Comparison of ENCODE assay signal across 1 cellular context in genomic region chr7:143504215-143504936, GRCh38.
TF ChIP-seq lines count a peak whose summit lies in the region.

No MANE protein-coding gene starts in this region.

TF ChIP-seq in K562, 482 proteins besides CTCF, POLR2A, EP300 and RAD21 (continued from another document and continues in another):
- TF ChIP-seq REST (CRISPR knock-in tag; IDR thresholded peaks at IDR 0.05; ENCODE audit: low read depth) (no peak), ZFP1 (CRISPR knock-in tag; IDR thresholded peaks at IDR 0.05) (no peak), BRD4 (IDR thresholded peaks at IDR 0.05) (no peak), GTF2A2 (tag; IDR thresholded peaks at IDR 0.05) (no peak), CBFA2T3 (IDR thresholded peaks at IDR 0.05) (peak; percentile 99), ETV5 (CRISPR knock-in tag; IDR thresholded peaks at IDR 0.05; ENCODE audit: low read depth) (no peak; the same call in 1 of the 2 replicates), MEIS2 (IDR thresholded peaks at IDR 0.05; ENCODE audit: partially characterized antibody) (peak; percentile 100), CREM (IDR thresholded peaks at IDR 0.05; ENCODE audit: low read depth) (peak; percentile 78), THAP7 (CRISPR knock-in tag; IDR thresholded peaks at IDR 0.05) (no peak), HOXB6 (CRISPR knock-in tag; IDR thresholded peaks at IDR 0.05; ENCODE audit: borderline replicate concordance) (no peak), ZNF668 (CRISPR knock-in tag; IDR thresholded peaks at IDR 0.05) (no peak), SAFB (IDR thresholded peaks at IDR 0.05; ENCODE audit: borderline replicate concordance, low read depth, low read length) (no peak), ESRRB (CRISPR knock-in tag; IDR thresholded peaks at IDR 0.05; ENCODE audit: borderline replicate concordance) (no peak), HSF4 (CRISPR knock-in tag; IDR thresholded peaks at IDR 0.05; ENCODE audit: borderline replicate concordance) (no peak), ZBTB34 (CRISPR knock-in tag; IDR thresholded peaks at IDR 0.05) (no peak), GTF3C2 (IDR thresholded peaks at IDR 0.05; ENCODE audit: borderline replicate concordance, extremely low read depth, insufficient read length) (no peak), MYBL2 (IDR thresholded peaks at IDR 0.05; ENCODE audit: low read depth) (no peak), MYBL2 (CRISPR knock-in tag; IDR thresholded peaks at IDR 0.05; ENCODE audit: borderline replicate concordance) (no peak), ATF4 (CRISPR knock-in tag; IDR thresholded peaks at IDR 0.05) (no peak), XRCC4 (IDR thresholded peaks at IDR 0.05; ENCODE audit: extremely low read depth, insufficient read depth, insufficient read length) (no peak), TBP (optimal IDR thresholded peaks at IDR 0.05; ENCODE audit: low read depth, low read length) (peak; percentile 35), ZNF280A (IDR thresholded peaks at IDR 0.05; ENCODE audit: low read depth, partially characterized antibody) (no peak), ZBTB49 (CRISPR knock-in tag; IDR thresholded peaks at IDR 0.05; ENCODE audit: borderline replicate concordance) (no peak), XRCC5 (IDR thresholded peaks at IDR 0.05; ENCODE audit: low read depth, low read length) (peak; percentile 89), ZBTB5 (IDR thresholded peaks at IDR 0.05) (peak; percentile 57; the same call in 1 of the 2 replicates), ZNF407 (IDR thresholded peaks at IDR 0.05; ENCODE audit: low read depth) (no peak; the same call in 1 of the 2 replicates), TAF7 (tag; IDR thresholded peaks at IDR 0.05) (no peak), ZNF75A (CRISPR knock-in tag; IDR thresholded peaks at IDR 0.05) (no peak), ZNF282 (CRISPR knock-in tag; IDR thresholded peaks at IDR 0.05) (no peak), ZNF695 (CRISPR knock-in tag; IDR thresholded peaks at IDR 0.05) (no peak), NR2C1 (IDR thresholded peaks at IDR 0.05) (peak; percentile 64), NR2C1 (tag; IDR thresholded peaks at IDR 0.05) (peak; percentile 65), TEAD4 (IDR thresholded peaks at IDR 0.05; ENCODE audit: low read length) (peak; percentile 100), TEAD4 (CRISPR knock-in tag; IDR thresholded peaks at IDR 0.05; ENCODE audit: borderline replicate concordance) (no peak), BHLHE40 (IDR thresholded peaks at IDR 0.05; ENCODE audit: low read length) (peak; percentile 58; the same call in 1 of the 2 replicates)
